ENCODE assay signal across 24 cellular contexts in the genomic region with DNA sequence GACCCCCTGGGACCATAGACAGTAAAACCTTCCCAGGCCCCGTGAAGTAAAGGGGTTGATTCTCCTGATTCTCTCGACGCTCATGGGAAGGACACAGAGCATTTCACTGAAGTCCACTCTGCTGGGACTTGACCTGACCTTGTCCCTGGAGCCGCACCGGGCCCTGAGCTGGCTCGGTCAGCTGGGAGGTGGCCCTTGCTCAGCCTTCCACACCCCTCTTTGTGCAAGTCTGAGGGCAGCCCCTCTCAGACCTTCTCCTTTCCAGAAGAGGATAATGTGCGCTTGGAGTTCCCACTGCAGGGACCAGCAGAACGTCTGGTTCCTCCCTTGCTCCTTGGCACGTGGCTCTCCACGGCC.
DNase-seq lines count a peak whose midpoint lies in the region; ATAC-seq and TF ChIP-seq lines count a peak whose summit lies in the region.
"Had no signal": no experiment of that assay in that cellular context is flagged by ENCODE, and none has a peak within 500 bp of the region (broad histone marks: within the 10 kb centered on the region; RNA-seq: fewer than 3 reads in every experiment).

No MANE protein-coding gene starts in this region.

- peaks cover 74% of the 10 kb centered on the region for H3K79me2 ChIP-seq in GM23338 (replicated peaks; ENCODE audit: insufficient read depth)

- H3K4me1 ChIP-seq in BLaER1, result peaks cover 64% of the 10 kb centered on the region
- peaks cover 4% of the 10 kb centered on the region; the same call in 1 of the 2 replicates for H3K4me1 ChIP-seq in GM23338 (ENCODE audit: insufficient read depth)
- no peaks in the 10 kb centered on the region for H3K4me1 ChIP-seq in endodermal cell (ENCODE audit: control insufficient read depth, insufficient read depth, low read length)
- H3K4me1 ChIP-seq: A549, HAP-1 had no signal

- H3K9ac ChIP-seq in BLaER1 (peak overlapping the region; percentile 50; the same call in 1 of the 2 replicates), endodermal cell (ENCODE audit: extremely low read depth, low read length, poor library complexity, severe bottlenecking) (no peak overlapping the region)

- no peak overlapping the region for H2AFZ ChIP-seq in GM23338

- H3K36me3 ChIP-seq in BLaER1 (peaks cover 86% of the 10 kb centered on the region), GM23338 (ENCODE audit: insufficient read depth) (no peaks in the 10 kb centered on the region), endodermal cell (ENCODE audit: control insufficient read depth, insufficient read depth, low read length) (peaks cover 1% of the 10 kb centered on the region)
- H3K36me3 ChIP-seq: HAP-1, MG63 had no signal

- no peaks in the 10 kb centered on the region for H3K9me2 ChIP-seq in GM23338 (ENCODE audit: insufficient read depth)

- H3K9me3 Mint-ChIP-seq in GM23338, result peaks cover 3% of the 10 kb centered on the region; the same call in 2 of the 3 replicates
- peaks cover 4% of the 10 kb centered on the region for H3K9me3 Mint-ChIP-seq in endodermal cell
- H3K9me3 Mint-ChIP-seq in neural crest cell, result no peaks in the 10 kb centered on the region

- H3K36me3 Mint-ChIP-seq in GM23338 (ENCODE audit: low read depth), result peaks cover 31% of the 10 kb centered on the region
- peaks cover 29% of the 10 kb centered on the region for H3K36me3 Mint-ChIP-seq in endodermal cell (ENCODE audit: low read depth)
- H3K36me3 Mint-ChIP-seq in neural crest cell (ENCODE audit: low read depth), result no peaks in the 10 kb centered on the region

- H3K4me1 Mint-ChIP-seq in GM23338 (peaks cover 23% of the 10 kb centered on the region), endodermal cell (no peaks in the 10 kb centered on the region), neural crest cell (no peaks in the 10 kb centered on the region)

- H3K27ac ChIP-seq in BLaER1 (peak overlapping the region; percentile 24; the same call in 1 of the 2 replicates), GM23338 (ENCODE audit: low read depth) (no peak overlapping the region), endodermal cell (ENCODE audit: low read depth, low read length) (no peak overlapping the region)
- H3K27ac ChIP-seq: A549 had no signal

- 96% methylated on average over 7 to 10 of the region's 10 CpGs for WGBS in endodermal cell (ENCODE audit: insufficient coverage in 1 of 2, insufficient read length in 1 of 2), 2 experiments

- H3K4me3 ChIP-seq in BLaER1, result no peak overlapping the region
- H3K4me3 ChIP-seq in GM23338, result no peak overlapping the region
- H3K4me3 ChIP-seq in endodermal cell (ENCODE audit: low read length), result no peak overlapping the region
- H3K4me3 ChIP-seq: A549, HAP-1, MG63 had no signal

- no peak for TF ChIP-seq CTCF in GM23338 (conservative IDR thresholded peaks at IDR 0.05; ENCODE audit: low read depth in 2 of 2)
- TF ChIP-seq CTCF in endodermal cell (conservative IDR thresholded peaks at IDR 0.05), result no peak
- no peak for TF ChIP-seq CTCF in neural crest cell (conservative IDR thresholded peaks at IDR 0.05)

- peaks cover 99% of the 10 kb centered on the region for H4K20me1 ChIP-seq in BLaER1
- H4K20me1 ChIP-seq in GM23338 (replicated peaks; ENCODE audit: insufficient read depth), result peaks cover 31% of the 10 kb centered on the region

- H3K4me3 Mint-ChIP-seq in GM23338, result no peak overlapping the region
- no peak overlapping the region for H3K4me3 Mint-ChIP-seq in endodermal cell
- H3K4me3 Mint-ChIP-seq in neural crest cell, result no peak overlapping the region
- H3K4me3 Mint-ChIP-seq: B cell, HFFc6 had no signal

- H3K9me3 ChIP-seq in BLaER1 (no peaks in the 10 kb centered on the region), endodermal cell (ENCODE audit: control insufficient read depth, low read length) (peaks cover 2% of the 10 kb centered on the region)
- H3K9me3 ChIP-seq: A549, HAP-1, MG63 had no signal

- no peaks in the 10 kb centered on the region; the same call in 1 of the 2 replicates for H3F3A ChIP-seq in GM23338 (replicated peaks; ENCODE audit: low read depth)

- H3K27ac Mint-ChIP-seq in GM23338 (peak overlapping the region; percentile 31; the same call in 1 of the 2 replicates), endodermal cell (peak overlapping the region; percentile 70), neural crest cell (ENCODE audit: unreplicated experiment) (peak overlapping the region; percentile 62)
- H3K27ac Mint-ChIP-seq: B cell, HFFc6 had no signal

- peaks cover 10% of the 10 kb centered on the region for H3K27me3 Mint-ChIP-seq in GM23338 (ENCODE audit: insufficient read depth, low read depth, poor library complexity)
- no peaks in the 10 kb centered on the region for H3K27me3 Mint-ChIP-seq in endodermal cell (ENCODE audit: insufficient read depth)
- H3K27me3 Mint-ChIP-seq in neural crest cell (ENCODE audit: low read depth), result no peaks in the 10 kb centered on the region
- H3K27me3 Mint-ChIP-seq: B cell had no signal

- ATAC-seq in GM23338, result no peak
- ATAC-seq: PC-3 had no signal

- H3K27me3 ChIP-seq in BLaER1 (no peaks in the 10 kb centered on the region), GM23338 (ENCODE audit: insufficient read depth) (no peaks in the 10 kb centered on the region), endodermal cell (ENCODE audit: control insufficient read depth, insufficient read depth, low read length, poor library complexity, severe bottlenecking) (no peaks in the 10 kb centered on the region)
- H3K27me3 ChIP-seq: MG63 had no signal

- H3K4me2 ChIP-seq in BLaER1, result peak overlapping the region; percentile 69
- H3K4me2 ChIP-seq in GM23338, result no peak overlapping the region
- H3K4me2 ChIP-seq: A549 had no signal

- DNase-seq in GM23338 (ENCODE audit: low spot score) (no peak), endodermal cell (no peak), neural crest cell (ENCODE audit: low read depth, low spot score) (no peak)
- no peak for DNase-seq in stimulated activated CD4-positive, alpha-beta T cell treated with anti-CD3 and anti-CD28 coated beads, Interleukin-2, amount 100 ng/mL, for 48 hours
- DNase-seq in activated CD4-positive, CD25-positive, alpha-beta regulatory T cell (lab: John Stamatoyannopoulos, UW), result no peak
- DNase-seq in activated CD8-positive, alpha-beta memory T cell treated with anti-CD3 and anti-CD28 coated beads, Interleukin-2, amount 50 U/mL, for 4 hours, result no peak
- DNase-seq: COR-L47; DMS53; HFFc6; KG1; MG63; NCI-H1105 treated with DMSO at 0.1 percent for 48 hours; NCI-H146; NCI-H1930; NCI-H2107; NCI-H446 treated with DMSO at 0.1 percent for 48 hours; NCI-H526; NK-92 treated with Interleukin-12 subunit alpha and Interleukin-12 subunit beta, amount 100 ng/mL, for 24 hours; PC-3; SHP77 had no signal

TF ChIP-seq in GM23338, 12 proteins besides CTCF, POLR2A, EP300 and RAD21 (continues in another document):
- no peak for TF ChIP-seq EZH2 (IDR thresholded peaks at IDR 0.05; ENCODE audit: low read depth, unreplicated experiment)
- TF ChIP-seq, protein P1, sequence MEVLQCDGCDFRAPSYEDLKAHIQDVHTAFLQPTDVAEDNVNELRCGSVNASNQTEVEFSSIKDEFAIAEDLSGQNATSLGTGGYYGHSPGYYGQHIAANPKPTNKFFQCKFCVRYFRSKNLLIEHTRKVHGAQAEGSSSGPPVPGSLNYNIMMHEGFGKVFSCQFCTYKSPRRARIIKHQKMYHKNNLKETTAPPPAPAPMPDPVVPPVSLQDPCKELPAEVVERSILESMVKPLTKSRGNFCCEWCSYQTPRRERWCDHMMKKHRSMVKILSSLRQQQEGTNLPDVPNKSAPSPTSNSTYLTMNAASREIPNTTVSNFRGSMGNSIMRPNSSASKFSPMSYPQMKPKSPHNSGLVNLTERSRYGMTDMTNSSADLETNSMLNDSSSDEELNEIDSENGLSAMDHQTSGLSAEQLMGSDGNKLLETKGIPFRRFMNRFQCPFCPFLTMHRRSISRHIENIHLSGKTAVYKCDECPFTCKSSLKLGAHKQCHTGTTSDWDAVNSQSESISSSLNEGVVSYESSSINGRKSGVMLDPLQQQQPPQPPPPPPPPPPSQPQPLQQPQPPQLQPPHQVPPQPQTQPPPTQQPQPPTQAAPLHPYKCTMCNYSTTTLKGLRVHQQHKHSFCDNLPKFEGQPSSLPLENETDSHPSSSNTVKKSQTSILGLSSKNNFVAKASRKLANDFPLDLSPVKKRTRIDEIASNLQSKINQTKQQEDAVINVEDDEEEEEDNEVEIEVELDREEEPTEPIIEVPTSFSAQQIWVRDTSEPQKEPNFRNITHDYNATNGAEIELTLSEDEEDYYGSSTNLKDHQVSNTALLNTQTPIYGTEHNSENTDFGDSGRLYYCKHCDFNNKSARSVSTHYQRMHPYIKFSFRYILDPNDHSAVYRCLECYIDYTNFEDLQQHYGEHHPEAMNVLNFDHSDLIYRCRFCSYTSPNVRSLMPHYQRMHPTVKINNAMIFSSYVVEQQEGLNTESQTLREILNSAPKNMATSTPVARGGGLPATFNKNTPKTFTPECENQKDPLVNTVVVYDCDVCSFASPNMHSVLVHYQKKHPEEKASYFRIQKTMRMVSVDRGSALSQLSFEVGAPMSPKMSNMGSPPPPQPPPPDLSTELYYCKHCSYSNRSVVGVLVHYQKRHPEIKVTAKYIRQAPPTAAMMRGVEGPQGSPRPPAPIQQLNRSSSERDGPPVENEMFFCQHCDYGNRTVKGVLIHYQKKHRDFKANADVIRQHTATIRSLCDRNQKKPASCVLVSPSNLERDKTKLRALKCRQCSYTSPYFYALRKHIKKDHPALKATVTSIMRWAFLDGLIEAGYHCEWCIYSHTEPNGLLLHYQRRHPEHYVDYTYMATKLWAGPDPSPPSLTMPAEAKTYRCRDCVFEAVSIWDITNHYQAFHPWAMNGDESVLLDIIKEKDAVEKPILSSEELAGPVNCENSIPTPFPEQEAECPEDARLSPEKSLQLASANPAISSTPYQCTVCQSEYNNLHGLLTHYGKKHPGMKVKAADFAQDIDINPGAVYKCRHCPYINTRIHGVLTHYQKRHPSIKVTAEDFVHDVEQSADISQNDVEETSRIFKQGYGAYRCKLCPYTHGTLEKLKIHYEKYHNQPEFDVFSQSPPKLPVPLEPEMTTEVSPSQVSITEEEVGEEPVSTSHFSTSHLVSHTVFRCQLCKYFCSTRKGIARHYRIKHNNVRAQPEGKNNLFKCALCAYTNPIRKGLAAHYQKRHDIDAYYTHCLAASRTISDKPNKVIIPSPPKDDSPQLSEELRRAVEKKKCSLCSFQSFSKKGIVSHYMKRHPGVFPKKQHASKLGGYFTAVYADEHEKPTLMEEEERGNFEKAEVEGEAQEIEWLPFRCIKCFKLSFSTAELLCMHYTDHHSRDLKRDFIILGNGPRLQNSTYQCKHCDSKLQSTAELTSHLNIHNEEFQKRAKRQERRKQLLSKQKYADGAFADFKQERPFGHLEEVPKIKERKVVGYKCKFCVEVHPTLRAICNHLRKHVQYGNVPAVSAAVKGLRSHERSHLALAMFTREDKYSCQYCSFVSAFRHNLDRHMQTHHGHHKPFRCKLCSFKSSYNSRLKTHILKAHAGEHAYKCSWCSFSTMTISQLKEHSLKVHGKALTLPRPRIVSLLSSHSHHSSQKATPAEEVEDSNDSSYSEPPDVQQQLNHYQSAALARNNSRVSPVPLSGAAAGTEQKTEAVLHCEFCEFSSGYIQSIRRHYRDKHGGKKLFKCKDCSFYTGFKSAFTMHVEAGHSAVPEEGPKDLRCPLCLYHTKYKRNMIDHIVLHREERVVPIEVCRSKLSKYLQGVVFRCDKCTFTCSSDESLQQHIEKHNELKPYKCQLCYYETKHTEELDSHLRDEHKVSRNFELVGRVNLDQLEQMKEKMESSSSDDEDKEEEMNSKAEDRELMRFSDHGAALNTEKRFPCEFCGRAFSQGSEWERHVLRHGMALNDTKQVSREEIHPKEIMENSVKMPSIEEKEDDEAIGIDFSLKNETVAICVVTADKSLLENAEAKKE (CRISPR knock-in tag; IDR thresholded peaks at IDR 0.05), result no peak
